In genomic region chr21:16620921-16621320, GRCh38 we compare ENCODE assay signal across 27 cellular contexts.
"Had no signal": no experiment of that assay in that cellular context is flagged by ENCODE, and none has a peak within 500 bp of the region (broad histone marks: within the 10 kb centered on the region; RNA-seq: fewer than 3 reads in every experiment).

No MANE protein-coding gene starts in this region.

- H3K27me3 ChIP-seq: left lung, neural progenitor cell, neutrophil, right atrium auricular region, stomach, testis, thyroid gland, transverse colon, upper lobe of left lung, vagina had no signal

- H3K9me3 ChIP-seq: neutrophil, right atrium auricular region, stomach, testis, thyroid gland, transverse colon, upper lobe of left lung, vagina had no signal

- H3K4me3 ChIP-seq: left lung, lung, neural progenitor cell, right atrium auricular region, skin epidermis, stomach, testis, thyroid gland, transverse colon, upper lobe of left lung, vagina had no signal

- H3K4me1 ChIP-seq: left lung, neural progenitor cell, stomach, testis, transverse colon, upper lobe of left lung, vagina had no signal

- H2AFZ ChIP-seq: neural progenitor cell had no signal

- H3K4me2 ChIP-seq: neural progenitor cell had no signal

- H3K9ac ChIP-seq: neural progenitor cell had no signal

- FAIRE-seq: keratinocyte had no signal

- DNase-seq: kidney glomerular epithelial cell; left cardiac atrium; left lung; mesendoderm; naive B cell; natural killer cell; nephron progenitor cell; occipital lobe; stimulated activated CD4-positive, alpha-beta T cell treated with anti-CD3 and anti-CD28 coated beads, Interleukin-12 subunit alpha, Interleukin-12 subunit beta, amount 100 ng/mL, for 4 hours; stimulated activated CD4-positive, alpha-beta T cell treated with anti-CD3 and anti-CD28 coated beads, Interleukin-15, amount 100 ng/mL, for 24 hours; stimulated activated CD4-positive, alpha-beta T cell treated with anti-CD3 and anti-CD28 coated beads, Interleukin-2, amount 100 ng/mL, for 24 hours; stimulated activated CD4-positive, alpha-beta T cell treated with anti-CD3 and anti-CD28 coated beads, Interleukin-4, amount 100 ng/mL, for 1 hour; stimulated activated naive B cell treated with anti-CD40 and anti-IgM and Interleukin-4, amounts not matched to agents 10 μg/mL and 1 μg/mL and 100 μg/mL, for 72 hours; stimulated activated naive CD8-positive, alpha-beta T cell treated with anti-CD3 and anti-CD28 coated beads, Interleukin-15, Interleukin-2, amounts not matched to agents 100 U/mL and 50 U/mL, for 24 hours; stomach; testis; thyroid gland; transverse colon; upper lobe of left lung had no signal

- H3K27ac ChIP-seq: left lung, neural progenitor cell, neutrophil, right atrium auricular region, skin epidermis, stomach, testis, thyroid gland, transverse colon, upper lobe of left lung, vagina had no signal

- ATAC-seq: left cardiac atrium; left lung; natural killer cell; sciatic nerve; stimulated activated naive B cell treated with anti-CD40 and anti-IgM and Interleukin-4, amounts not matched to agents 10 μg/mL and 1 μg/mL and 100 μg/mL, for 72 hours; stimulated activated naive CD8-positive, alpha-beta T cell treated with anti-CD3 and anti-CD28 coated beads, Interleukin-15, Interleukin-2, amounts not matched to agents 100 U/mL and 50 U/mL, for 24 hours had no signal

- H3K36me3 ChIP-seq: left lung, neural progenitor cell, neutrophil, right atrium auricular region, stomach, thyroid gland, transverse colon, upper lobe of left lung, vagina had no signal
